8 cellular contexts compared by ENCODE assay signal in genomic region chr2:127106998-127107621, GRCh38. TPM values are rescaled to one million over a fixed set of nuclear protein-coding genes. Genes with fewer than 3 reads are reported as not detected.
A peak's percentile ranks its signal among the peaks of the same experiment; 100 is the strongest.
DNase-seq lines count a peak whose midpoint lies in the region; ATAC-seq and TF ChIP-seq lines count a peak whose summit lies in the region.

TSS of gene BIN1 (minus strand) at chr2:127107154. CDS start at chr2:127106943, 211 bp downstream.

- no peak for TF ChIP-seq EP300 in transverse colon (IDR thresholded peaks at IDR 0.05; ENCODE audit: low read depth)

- peak; percentile 75 for DNase-seq in H4 (ENCODE audit: low spot score)
- DNase-seq in LNCaP clone FGC (ENCODE audit: low read depth): no peak
- peak; percentile 38 for DNase-seq in T follicular helper cell (ENCODE audit: low read depth)
- peak; percentile 87 to 96 (median 93) for DNase-seq in adrenal gland
- peak; percentile 86 to 92 (median 87) for DNase-seq in heart left ventricle
- peak; percentile 97 for DNase-seq in pons (ENCODE audit: low spot score)
- peak; percentile 86 for DNase-seq in transverse colon

- H3K36me3 ChIP-seq in ES-I3 (ENCODE audit: insufficient read depth, low read length) (no peaks in the 10 kb centered on the region), adrenal gland (replicated peaks in 1 of 2) (no peaks in the 10 kb centered on the region), heart left ventricle (no peaks in the 10 kb centered on the region), transverse colon (no peaks in the 10 kb centered on the region)

- in situ Hi-C loops in transverse colon (cut with MboI; ENCODE audit: low pct_ligation_motif_present in 1 of 4, low pct_unique_long_range_greater_than_20kb in 1 of 4, low sequenced_read_pairs in 3 of 4): no loop called here

- WGBS in adrenal gland, 4 donors: 0 to 1% (median 0%) methylated on average over 18 to 76 of the region's 77 CpGs
- WGBS in heart left ventricle, 4 donors: 0 to 1% (median 0%) methylated on average over 53 to 77 of the region's 77 CpGs
- 0% methylated on average over 56 of the region's 77 CpGs; no CpG with 5 or more reads in 1 of the 2 donors for WGBS in transverse colon (ENCODE audit: low coverage in 1 of 2), 2 donors

- TF ChIP-seq POLR2A in adrenal gland (IDR thresholded peaks at IDR 0.05) (peak; percentile 94 to 97), heart left ventricle (IDR thresholded peaks at IDR 0.05) (peak in 1 of 2 donors; percentile 56), transverse colon (IDR thresholded peaks at IDR 0.05) (peak; percentile 55)

- peak; percentile 63 to 91 (median 86) for ATAC-seq in heart left ventricle

- peak within 1 kb of the TSS; percentile 80 for H3K9ac ChIP-seq in ES-I3 (ENCODE audit: low read depth, low read length)

- H3K27ac ChIP-seq in adrenal gland (peak within 1 kb of the TSS; percentile 60 to 93 (median 89)), heart left ventricle (peak within 1 kb of the TSS in 11 of 12 donors; percentile 34 to 83 (median 71)), transverse colon (peak within 1 kb of the TSS; percentile 88 to 90 (median 90))

- intact Hi-C loops in adrenal gland (cut with DNase I) (loop anchor here in 1 of 2 donors (5.0 kb wide), 1 partner anchor 40 kb away; no protein-coding TSS in a partner anchor), heart left ventricle (cut with DNase I) (loop anchor here in 2 of 10 donors (5.0 kb wide), 2 partner anchors 40 kb away; no protein-coding TSS in a partner anchor), transverse colon (cut with DNase I; ENCODE audit: low total_unique reads) (no loop called here)

- H3K9me3 ChIP-seq in ES-I3 (ENCODE audit: control insufficient read depth, insufficient read depth, low read length) (no peaks in the 10 kb centered on the region), adrenal gland (replicated peaks in 1 of 3) (no peaks in the 10 kb centered on the region), heart left ventricle (no peaks in the 10 kb centered on the region), transverse colon (no peaks in the 10 kb centered on the region)

- H3K4me3 ChIP-seq in LNCaP clone FGC (ENCODE audit: low read depth, low read length) (peak within 1 kb of the TSS; percentile 83), adrenal gland (peak within 1 kb of the TSS; percentile 78 to 95 (median 92)), heart left ventricle (peak within 1 kb of the TSS; percentile 59 to 90 (median 72)), transverse colon (peak within 1 kb of the TSS; percentile 61 to 86 (median 75))

- TF ChIP-seq CTCF in LNCaP clone FGC (IDR thresholded peaks at IDR 0.05; ENCODE audit: control insufficient read depth, extremely low read depth, insufficient read depth): no peak
- no peak for TF ChIP-seq CTCF in adrenal gland (IDR thresholded peaks at IDR 0.05)
- no peak for TF ChIP-seq CTCF in heart left ventricle (IDR thresholded peaks at IDR 0.05)
- TF ChIP-seq CTCF in transverse colon (IDR thresholded peaks at IDR 0.05): no peak

- peaks cover 9% of the 10 kb centered on the region for H3K4me1 ChIP-seq in ES-I3 (ENCODE audit: insufficient read depth, low read length)
- peaks cover 24 to 45% of the 10 kb centered on the region in 2 donors for H3K4me1 ChIP-seq in adrenal gland (replicated peaks in 1 of 2)
- peaks cover 0 to 29% (median 14%) of the 10 kb centered on the region in 12 donors for H3K4me1 ChIP-seq in heart left ventricle
- peaks cover 14 to 28% (median 21%) of the 10 kb centered on the region in 4 donors for H3K4me1 ChIP-seq in transverse colon

- H3K27me3 ChIP-seq in adrenal gland (no peaks in the 10 kb centered on the region), heart left ventricle (peaks cover 0 to 8% (median 0%) of the 10 kb centered on the region in 9 donors), transverse colon (no peaks in the 10 kb centered on the region)

RNA-seq across cellular contexts. Expression of gene BIN1, which starts in this region (rescaled TPM):
- total RNA-seq in H4 (2014; rRNA removed; shearing (Covaris generic)): 60.0 and 61.7 TPM in 2 replicates
- total RNA-seq in adrenal gland (100 to 1,000 TPM in 7 of 8 donors, 10 to 100 TPM in 1; 84.0 to 207 (median 134) TPM), heart left ventricle (10 to 100 TPM; 10.9 to 22.2 (median 16.8) TPM), transverse colon (10 to 100 TPM; 33.3 to 39.7 (median 38.4) TPM)
- polyA plus RNA-seq in adrenal gland (100 to 1,000 TPM in 1 of 3 donors, 10 to 100 TPM in 2; 80.3 to 113 (median 97.5) TPM), heart left ventricle (1 to 10 TPM; 4.3 to 9.6 TPM)

Comparison
In these comparisons a context has a peak if more than half of its experiments do, and no peak if none do; other contexts are left out.
1. RNA of gene BIN1 (polyA plus RNA-seq): 80.3 to 113 TPM in adrenal gland; 4.3 to 9.6 TPM in heart left ventricle; every median in the first group is over 4 times any median in the second.
2. Peak in every context shown above with its lines, with median percentiles within 50 percentile points of each other: H3K4me3 ChIP-seq and H3K27ac ChIP-seq.